In the genomic region with DNA sequence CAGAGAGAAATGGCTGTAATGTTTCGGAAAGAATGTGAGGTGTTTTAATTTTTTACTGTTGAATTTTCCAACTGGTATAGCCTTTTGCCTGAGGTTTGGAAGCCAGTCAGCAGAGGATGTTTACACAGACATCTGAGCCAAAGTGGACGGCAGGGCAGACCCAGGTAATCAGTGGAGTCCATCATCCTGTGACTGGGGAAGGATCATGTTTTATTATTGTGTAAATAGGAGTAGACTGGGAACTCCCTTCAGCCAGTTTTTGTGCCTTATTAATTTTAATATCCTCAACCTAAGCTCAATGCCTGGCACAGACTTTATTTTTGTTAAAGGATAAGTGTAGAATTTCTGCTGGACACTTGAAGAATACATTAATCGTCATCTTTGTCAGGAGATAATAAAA, we compare ENCODE assay signal across 20 cellular contexts.
DNase-seq lines count a peak whose midpoint lies in the region; ATAC-seq and TF ChIP-seq lines count a peak whose summit lies in the region.
"Had no signal": no experiment of that assay in that cellular context is flagged by ENCODE, and none has a peak within 500 bp of the region (broad histone marks: within the 10 kb centered on the region; RNA-seq: fewer than 3 reads in every experiment).

No MANE protein-coding gene starts in this region.

- no peak for ATAC-seq in HG03469 (IDR thresholded peaks at IDR 0.05; ENCODE audit: unreplicated experiment)
- no peak for ATAC-seq in GM21717 (IDR thresholded peaks at IDR 0.05; ENCODE audit: unreplicated experiment)
- no peak for ATAC-seq in WTC11
- ATAC-seq: heart right ventricle had no signal

- POLR2A ChIA-PET in PC-9 (lab: Charles Lee; ENCODE audit: unreplicated experiment) = no interaction called here
- POLR2A ChIA-PET in WTC11 (lab: Charles Lee) = interaction anchor here (0.5 kb wide), 1 partner anchor 323 kb away, joined by 3 read pairs; no protein-coding TSS in a partner anchor

- no peaks in the 10 kb centered on the region for H3K79me2 ChIP-seq in PC-9 (ENCODE audit: low read depth)

- no peak overlapping the region for H3K4me3 ChIP-seq in PC-9
- H3K4me3 ChIP-seq: heart right ventricle had no signal

- H4K20me1 ChIP-seq in PC-9 (ENCODE audit: insufficient read depth) = no peaks in the 10 kb centered on the region

- H3K4me1 Mint-ChIP-seq in WTC11 = peaks cover 9% of the 10 kb centered on the region; the same call in 1 of the 2 replicates

- no peak overlapping the region for H3K27ac ChIP-seq in PC-9
- H3K27ac ChIP-seq: heart right ventricle had no signal

- H3K9me3 Mint-ChIP-seq in WTC11 = peaks cover 8% of the 10 kb centered on the region
- H3K9me3 Mint-ChIP-seq: activated naive CD4-positive, alpha-beta T cell treated with anti-CD3 and anti-CD28 coated beads for 36 hours; endodermal cell had no signal

- no peaks in the 10 kb centered on the region for H3K36me3 Mint-ChIP-seq in WTC11

- no peak overlapping the region for H3K27ac Mint-ChIP-seq in WTC11
- H3K27ac Mint-ChIP-seq: activated naive CD4-positive, alpha-beta T cell treated with anti-CD3 and anti-CD28 coated beads for 36 hours; endodermal cell had no signal

- DNase-seq in DMS153 (lab: John Stamatoyannopoulos, UW) (peak; percentile 88), NCI-H1417 (lab: John Stamatoyannopoulos, UW) (peak; percentile 22 to 86 (median 65)), NCI-H510A treated with DMSO at 0.1 percent for 48 hours (lab: John Stamatoyannopoulos, UW) (peak; percentile 95), astrocyte of the hippocampus (ENCODE audit: low read depth, low spot score) (peak; percentile 59), PC-9 (no peak), WTC11 (ENCODE audit: low spot score) (no peak)
- DNase-seq: activated CD4-positive, alpha-beta T cell treated with anti-CD3 and anti-CD28 coated beads, Interleukin-2, amount 50 U/mL, for 4 hours; activated naive CD4-positive, alpha-beta T cell treated with anti-CD3 and anti-CD28 coated beads for 36 hours; aorta; C1 segment of cervical spinal cord; endodermal cell; GOT3; heart right ventricle; IMR-90; islet precursor cell; NCI-H446 treated with DMSO at 0.1 percent for 48 hours; stimulated activated CD4-positive, alpha-beta T cell treated with anti-CD3 and anti-CD28 coated beads, Interleukin-4, amount 100 ng/mL, for 1 hour; SW 1271 had no signal

- H3K9me3 ChIP-seq in PC-9 (ENCODE audit: insufficient read depth, low read depth) = no peaks in the 10 kb centered on the region
- H3K9me3 ChIP-seq: heart right ventricle had no signal

- H3K27me3 ChIP-seq in PC-9 (ENCODE audit: insufficient read depth, low read depth) = no peaks in the 10 kb centered on the region
- H3K27me3 ChIP-seq: heart right ventricle had no signal

- intact Hi-C loops in PC-9 (cut with micrococcal nuclease; ENCODE audit: unreplicated experiment) = no loop called here

- no peak overlapping the region for H3K4me3 Mint-ChIP-seq in WTC11
- H3K4me3 Mint-ChIP-seq: activated naive CD4-positive, alpha-beta T cell treated with anti-CD3 and anti-CD28 coated beads for 36 hours; endodermal cell had no signal

- H3K9me2 ChIP-seq in PC-9 (ENCODE audit: insufficient read depth) = no peaks in the 10 kb centered on the region

- H3K36me3 ChIP-seq in PC-9 (ENCODE audit: low read depth) = no peaks in the 10 kb centered on the region
- H3K36me3 ChIP-seq: heart right ventricle had no signal

- CTCF ChIA-PET in PC-9 (lab: Charles Lee) = no interaction called here
- CTCF ChIA-PET in WTC11 (lab: Charles Lee) = no interaction called here

- BruUV-seq in PC-9 (replicated peaks; lab: Mats Ljungman, UMichigan) = no TSS peak

- H3K4me2 ChIP-seq in PC-9 = no peak overlapping the region

- H3K4me1 ChIP-seq in PC-9 (replicated peaks; ENCODE audit: insufficient read depth) = no peaks in the 10 kb centered on the region
- H3K4me1 ChIP-seq: heart right ventricle had no signal

- no peak for TF ChIP-seq CTCF in PC-9 (conservative IDR thresholded peaks at IDR 0.05)
- TF ChIP-seq CTCF in WTC11 (IDR thresholded peaks at IDR 0.05) = no peak

- H3K27me3 Mint-ChIP-seq in WTC11 (ENCODE audit: low read depth) = no peaks in the 10 kb centered on the region

- no peak overlapping the region for H2AFZ ChIP-seq in PC-9

- no peaks in the 10 kb centered on the region for H3F3A ChIP-seq in PC-9 (ENCODE audit: insufficient read depth, low read depth)

TF ChIP-seq in WTC11, 78 proteins besides CTCF, POLR2A, EP300 and RAD21 (continues in another document):
- no peak for TF ChIP-seq ESRRA (CRISPR knock-in tag; IDR thresholded peaks at IDR 0.05; ENCODE audit: borderline replicate concordance)
- no peak for TF ChIP-seq CBFB (CRISPR knock-in tag; IDR thresholded peaks at IDR 0.05; ENCODE audit: low read depth)
- TF ChIP-seq, protein P1, sequence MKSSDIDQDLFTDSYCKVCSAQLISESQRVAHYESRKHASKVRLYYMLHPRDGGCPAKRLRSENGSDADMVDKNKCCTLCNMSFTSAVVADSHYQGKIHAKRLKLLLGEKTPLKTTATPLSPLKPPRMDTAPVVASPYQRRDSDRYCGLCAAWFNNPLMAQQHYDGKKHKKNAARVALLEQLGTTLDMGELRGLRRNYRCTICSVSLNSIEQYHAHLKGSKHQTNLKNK (CRISPR knock-in tag; IDR thresholded peaks at IDR 0.05) = no peak
- TF ChIP-seq ETV6 (CRISPR knock-in tag; IDR thresholded peaks at IDR 0.05) = no peak
- no peak for TF ChIP-seq SOX15 (CRISPR knock-in tag; IDR thresholded peaks at IDR 0.05)
- TF ChIP-seq MXD4 (CRISPR knock-in tag; IDR thresholded peaks at IDR 0.05; ENCODE audit: borderline replicate concordance) = no peak
- TF ChIP-seq ZNF396 (CRISPR knock-in tag; IDR thresholded peaks at IDR 0.05; ENCODE audit: borderline replicate concordance) = no peak
- TF ChIP-seq NFYB (CRISPR knock-in tag; conservative IDR thresholded peaks at IDR 0.05; ENCODE audit: low read depth) = no peak
- TF ChIP-seq NFE2L1 (CRISPR knock-in tag; IDR thresholded peaks at IDR 0.05) = no peak
- TF ChIP-seq FOXJ3 (CRISPR knock-in tag; IDR thresholded peaks at IDR 0.05; ENCODE audit: borderline replicate concordance) = no peak
- TF ChIP-seq HMGXB4 (CRISPR knock-in tag; IDR thresholded peaks at IDR 0.05) = no peak
- no peak for TF ChIP-seq GABPB1 (CRISPR knock-in tag; IDR thresholded peaks at IDR 0.05)
- no peak for TF ChIP-seq ZSCAN18 (CRISPR knock-in tag; IDR thresholded peaks at IDR 0.05)
- no peak for TF ChIP-seq ZNF232 (CRISPR knock-in tag; IDR thresholded peaks at IDR 0.05)
- TF ChIP-seq, protein P2, sequence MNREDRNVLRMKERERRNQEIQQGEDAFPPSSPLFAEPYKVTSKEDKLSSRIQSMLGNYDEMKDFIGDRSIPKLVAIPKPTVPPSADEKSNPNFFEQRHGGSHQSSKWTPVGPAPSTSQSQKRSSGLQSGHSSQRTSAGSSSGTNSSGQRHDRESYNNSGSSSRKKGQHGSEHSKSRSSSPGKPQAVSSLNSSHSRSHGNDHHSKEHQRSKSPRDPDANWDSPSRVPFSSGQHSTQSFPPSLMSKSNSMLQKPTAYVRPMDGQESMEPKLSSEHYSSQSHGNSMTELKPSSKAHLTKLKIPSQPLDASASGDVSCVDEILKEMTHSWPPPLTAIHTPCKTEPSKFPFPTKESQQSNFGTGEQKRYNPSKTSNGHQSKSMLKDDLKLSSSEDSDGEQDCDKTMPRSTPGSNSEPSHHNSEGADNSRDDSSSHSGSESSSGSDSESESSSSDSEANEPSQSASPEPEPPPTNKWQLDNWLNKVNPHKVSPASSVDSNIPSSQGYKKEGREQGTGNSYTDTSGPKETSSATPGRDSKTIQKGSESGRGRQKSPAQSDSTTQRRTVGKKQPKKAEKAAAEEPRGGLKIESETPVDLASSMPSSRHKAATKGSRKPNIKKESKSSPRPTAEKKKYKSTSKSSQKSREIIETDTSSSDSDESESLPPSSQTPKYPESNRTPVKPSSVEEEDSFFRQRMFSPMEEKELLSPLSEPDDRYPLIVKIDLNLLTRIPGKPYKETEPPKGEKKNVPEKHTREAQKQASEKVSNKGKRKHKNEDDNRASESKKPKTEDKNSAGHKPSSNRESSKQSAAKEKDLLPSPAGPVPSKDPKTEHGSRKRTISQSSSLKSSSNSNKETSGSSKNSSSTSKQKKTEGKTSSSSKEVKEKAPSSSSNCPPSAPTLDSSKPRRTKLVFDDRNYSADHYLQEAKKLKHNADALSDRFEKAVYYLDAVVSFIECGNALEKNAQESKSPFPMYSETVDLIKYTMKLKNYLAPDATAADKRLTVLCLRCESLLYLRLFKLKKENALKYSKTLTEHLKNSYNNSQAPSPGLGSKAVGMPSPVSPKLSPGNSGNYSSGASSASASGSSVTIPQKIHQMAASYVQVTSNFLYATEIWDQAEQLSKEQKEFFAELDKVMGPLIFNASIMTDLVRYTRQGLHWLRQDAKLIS (CRISPR knock-in tag; IDR thresholded peaks at IDR 0.05; ENCODE audit: borderline replicate concordance) = no peak

Comparison
In these comparisons a context has a peak if more than half of its experiments do, and no peak if none do; other contexts are left out.
1. DNase-seq: peak in DMS153 (single experiment), NCI-H1417 (3 of 3), NCI-H510A treated with DMSO at 0.1 percent for 48 hours (single experiment) and astrocyte of the hippocampus (single experiment); none in PC-9 (0 of 2) and WTC11 (single experiment).